Comparison of ENCODE assay signal across 1 cellular context in the genomic region with DNA sequence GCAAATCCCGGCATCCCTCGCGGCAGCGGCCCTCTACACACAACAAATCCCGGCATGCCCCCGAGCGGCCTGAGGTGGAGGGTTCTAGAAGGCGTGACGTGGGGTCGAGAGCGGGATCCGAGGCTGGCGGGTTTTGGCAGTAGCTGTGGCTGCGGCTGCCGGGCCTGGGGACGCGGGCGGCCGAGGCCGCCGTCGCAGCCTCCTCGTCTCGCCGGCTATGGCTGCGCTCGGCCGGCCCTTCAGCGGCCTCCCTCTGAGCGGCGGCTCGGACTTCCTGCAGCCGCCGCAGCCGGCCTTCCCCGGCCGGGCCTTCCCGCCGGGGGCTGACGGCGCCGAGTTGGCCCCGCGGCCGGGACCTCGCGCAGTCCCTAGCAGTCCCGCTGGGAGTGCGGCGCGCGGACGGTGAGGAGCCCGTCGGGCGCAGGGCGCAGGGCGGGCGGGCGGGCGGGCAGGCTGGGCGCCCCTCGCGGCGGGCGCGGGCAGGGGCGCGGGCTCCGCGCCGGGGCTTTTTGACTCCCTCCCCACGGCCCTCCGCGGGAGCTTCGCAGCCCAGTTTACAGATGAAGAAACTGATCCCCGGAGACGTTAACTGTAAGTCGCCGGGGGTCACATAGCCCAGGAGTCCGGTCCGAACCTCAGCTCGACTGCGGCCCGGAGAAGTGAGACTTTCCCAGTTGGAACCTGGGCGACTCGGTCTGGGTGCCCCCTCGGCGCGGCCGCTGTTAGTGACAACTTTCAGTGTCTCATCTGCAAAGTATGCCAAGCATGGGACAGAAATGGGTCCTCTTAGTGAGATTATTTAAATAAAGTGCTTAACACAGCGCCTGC.
TF ChIP-seq lines count a peak whose summit lies in the region.

A gene with protein sequence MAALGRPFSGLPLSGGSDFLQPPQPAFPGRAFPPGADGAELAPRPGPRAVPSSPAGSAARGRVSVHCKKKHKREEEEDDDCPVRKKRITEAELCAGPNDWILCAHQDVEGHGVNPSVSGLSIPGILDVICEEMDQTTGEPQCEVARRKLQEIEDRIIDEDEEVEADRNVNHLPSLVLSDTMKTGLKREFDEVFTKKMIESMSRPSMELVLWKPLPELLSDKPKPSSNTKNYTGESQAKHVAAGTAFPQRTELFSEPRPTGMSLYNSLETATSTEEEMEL (plus strand): TSS at position 63 of the 828 bp plus-strand sequence. CDS start 155 bp downstream, at position 218.

TF ChIP-seq in SK-N-SH, 30 proteins besides CTCF, POLR2A, EP300 and RAD21 (continued from another document):
- TF ChIP-seq, protein P1, sequence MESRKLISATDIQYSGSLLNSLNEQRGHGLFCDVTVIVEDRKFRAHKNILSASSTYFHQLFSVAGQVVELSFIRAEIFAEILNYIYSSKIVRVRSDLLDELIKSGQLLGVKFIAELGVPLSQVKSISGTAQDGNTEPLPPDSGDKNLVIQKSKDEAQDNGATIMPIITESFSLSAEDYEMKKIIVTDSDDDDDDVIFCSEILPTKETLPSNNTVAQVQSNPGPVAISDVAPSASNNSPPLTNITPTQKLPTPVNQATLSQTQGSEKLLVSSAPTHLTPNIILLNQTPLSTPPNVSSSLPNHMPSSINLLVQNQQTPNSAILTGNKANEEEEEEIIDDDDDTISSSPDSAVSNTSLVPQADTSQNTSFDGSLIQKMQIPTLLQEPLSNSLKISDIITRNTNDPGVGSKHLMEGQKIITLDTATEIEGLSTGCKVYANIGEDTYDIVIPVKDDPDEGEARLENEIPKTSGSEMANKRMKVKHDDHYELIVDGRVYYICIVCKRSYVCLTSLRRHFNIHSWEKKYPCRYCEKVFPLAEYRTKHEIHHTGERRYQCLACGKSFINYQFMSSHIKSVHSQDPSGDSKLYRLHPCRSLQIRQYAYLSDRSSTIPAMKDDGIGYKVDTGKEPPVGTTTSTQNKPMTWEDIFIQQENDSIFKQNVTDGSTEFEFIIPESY (IDR thresholded peaks at IDR 0.05; ENCODE audit: borderline replicate concordance, low read depth) = peak; percentile 68; the same call in 1 of the 2 replicates
- peak; percentile 72 for TF ChIP-seq TAF1 (IDR thresholded peaks at IDR 0.05; ENCODE audit: borderline replicate concordance, low read depth, low read length)
- TF ChIP-seq POLR2AphosphoS5 (IDR thresholded peaks at IDR 0.05; ENCODE audit: low read depth, low read length) = peak; percentile 71
TF ChIP-seq in SK-N-SH: peak in this region for 10.
